ENCODE assay signal across 1 cellular context in genomic region chr1:32892368-32893197, GRCh38.
A peak's percentile ranks its signal among the peaks of the same experiment; 100 is the strongest.
TF ChIP-seq lines count a peak whose summit lies in the region.

No MANE protein-coding gene starts in this region.

TF ChIP-seq in K562, 482 proteins besides CTCF, POLR2A, EP300 and RAD21 (continues in another document):
- TF ChIP-seq CHD1 (IDR thresholded peaks at IDR 0.05; ENCODE audit: low read length) (no peak), THRAP3 (IDR thresholded peaks at IDR 0.05; ENCODE audit: borderline replicate concordance) (no peak), E2F6 (IDR thresholded peaks at IDR 0.05; ENCODE audit: borderline replicate concordance in 1 of 2, extremely low read depth in 1 of 2, insufficient read depth in 1 of 2, insufficient read length in 1 of 2, low read depth in 1 of 2, low read length in 1 of 2, poor library complexity in 1 of 2, severe bottlenecking in 1 of 2) (peak; percentile 60 to 71), L3MBTL2 (IDR thresholded peaks at IDR 0.05) (peak; percentile 74), SMAD4 (CRISPR knock-in tag; conservative IDR thresholded peaks at IDR 0.05) (peak; percentile 62; the same call in 1 of the 2 replicates), ZBTB9 (CRISPR knock-in tag; IDR thresholded peaks at IDR 0.05) (0 out of 2 replicates have a peak, but pooled peaks have one; percentile 34), PBX2 (CRISPR knock-in tag; IDR thresholded peaks at IDR 0.05; ENCODE audit: low read depth) (no peak), PBX2 (tag; conservative IDR thresholded peaks at IDR 0.05; ENCODE audit: low read depth) (no peak), FIP1L1 (IDR thresholded peaks at IDR 0.05; ENCODE audit: low read depth, low read length, poor library complexity, severe bottlenecking) (no peak), HNRNPL (IDR thresholded peaks at IDR 0.05; ENCODE audit: low read depth, low read length) (peak; percentile 85), KDM4B (IDR thresholded peaks at IDR 0.05; ENCODE audit: borderline replicate concordance in 2 of 2, low read depth in 1 of 2) (0 out of 4 replicates have a peak, but pooled peaks of 1 of the 2 experiments have one; percentile 26), CTBP1 (IDR thresholded peaks at IDR 0.05; ENCODE audit: borderline replicate concordance) (peak; percentile 90), REST (CRISPR knock-in tag; IDR thresholded peaks at IDR 0.05; ENCODE audit: low read depth) (peak; percentile 80; the same call in 1 of the 2 replicates), CEBPG (CRISPR knock-in tag; IDR thresholded peaks at IDR 0.05) (no peak), CEBPG (tag; conservative IDR thresholded peaks at IDR 0.05 in 1 of 2, IDR thresholded peaks at IDR 0.05 in 1 of 2) (no peak), ZNF24 (IDR thresholded peaks at IDR 0.05) (0 out of 2 replicates have a peak, but pooled peaks have one; percentile 27), CBFA2T3 (IDR thresholded peaks at IDR 0.05) (0 out of 2 replicates have a peak, but pooled peaks have one; percentile 10), MAX (CRISPR knock-in tag; IDR thresholded peaks at IDR 0.05) (peak; percentile 40; the same call in 1 of the 2 replicates), CCNT2 (IDR thresholded peaks at IDR 0.05; ENCODE audit: borderline replicate concordance, extremely low read depth, insufficient read length, low read depth, low read length) (peak; percentile 51), CREB1 (IDR thresholded peaks at IDR 0.05) (no peak), CREB1 (CRISPR knock-in tag; IDR thresholded peaks at IDR 0.05) (peak; percentile 28), RB1 (IDR thresholded peaks at IDR 0.05; ENCODE audit: low read depth) (peak; percentile 87), NONO (IDR thresholded peaks at IDR 0.05; ENCODE audit: low read depth in 2 of 2, low read length in 1 of 2) (peak in 1 of 2 experiments; percentile 51; a peak in 1 of 4 replicates), YY1 (IDR thresholded peaks at IDR 0.05; ENCODE audit: borderline replicate concordance in 1 of 3, control insufficient read depth in 1 of 3, extremely low read depth in 1 of 3, insufficient read depth in 3 of 3, insufficient read length in 1 of 3, insufficient replicate concordance in 2 of 3, low read depth in 1 of 3, low read length in 2 of 3) (peak in 1 of 3 experiments; percentile 8), BHLHE40 (IDR thresholded peaks at IDR 0.05; ENCODE audit: low read length) (peak; percentile 39), SMC3 (conservative IDR thresholded peaks at IDR 0.05; ENCODE audit: insufficient read depth, low read depth, low read length) (peak; percentile 27; the same call in 1 of the 2 replicates), TARDBP (IDR thresholded peaks at IDR 0.05) (peak; percentile 80; the same call in 1 of the 2 replicates), SP1 (CRISPR knock-in tag; IDR thresholded peaks at IDR 0.05) (peak; percentile 81), ZBED1 (IDR thresholded peaks at IDR 0.05) (no peak), KLF1 (tag; IDR thresholded peaks at IDR 0.05) (peak; percentile 67; the same call in 1 of the 2 replicates), NR2C2 (CRISPR knock-in tag; IDR thresholded peaks at IDR 0.05) (0 out of 2 replicates have a peak, but pooled peaks have one; percentile 32), NR2C2 (tag; IDR thresholded peaks at IDR 0.05) (no peak), NR4A1 (CRISPR knock-in tag; IDR thresholded peaks at IDR 0.05) (no peak), NR4A1 (tag; IDR thresholded peaks at IDR 0.05) (0 out of 2 replicates have a peak, but pooled peaks have one; percentile 60), KLF13 (tag; IDR thresholded peaks at IDR 0.05; ENCODE audit: borderline replicate concordance, low read depth) (peak; percentile 83), FOXP1 (CRISPR knock-in tag; IDR thresholded peaks at IDR 0.05) (0 out of 2 replicates have a peak, but pooled peaks have one; percentile 19), ZBTB7A (IDR thresholded peaks at IDR 0.05; ENCODE audit: borderline replicate concordance, control insufficient read depth, low read depth, low read length) (peak; percentile 99), ZNF133 (CRISPR knock-in tag; IDR thresholded peaks at IDR 0.05) (no peak), RBFOX2 (IDR thresholded peaks at IDR 0.05; ENCODE audit: low read depth, low read length) (peak; percentile 24; the same call in 1 of the 2 replicates), ZNF395 (CRISPR knock-in tag; IDR thresholded peaks at IDR 0.05) (0 out of 2 replicates have a peak, but pooled peaks have one; percentile 55), ZNF280A (IDR thresholded peaks at IDR 0.05; ENCODE audit: low read depth, partially characterized antibody) (no peak), MTA3 (IDR thresholded peaks at IDR 0.05; ENCODE audit: borderline replicate concordance) (peak; percentile 92; the same call in 1 of the 2 replicates), ESRRA (IDR thresholded peaks at IDR 0.05; ENCODE audit: borderline replicate concordance, low read depth) (peak; percentile 54; the same call in 1 of the 2 replicates), TOE1 (IDR thresholded peaks at IDR 0.05; ENCODE audit: borderline replicate concordance) (no peak), TOE1 (CRISPR knock-in tag; IDR thresholded peaks at IDR 0.05; ENCODE audit: borderline replicate concordance, low read depth) (peak; percentile 20; the same call in 1 of the 2 replicates), CCAR2 (IDR thresholded peaks at IDR 0.05; ENCODE audit: low read depth, low read length) (no peak), DMBX1 (CRISPR knock-in tag; IDR thresholded peaks at IDR 0.05; ENCODE audit: borderline replicate concordance) (no peak), CREB3L1 (IDR thresholded peaks at IDR 0.05; ENCODE audit: borderline replicate concordance, low read depth) (peak; percentile 33; the same call in 1 of the 2 replicates), ZNF57 (CRISPR knock-in tag; IDR thresholded peaks at IDR 0.05) (no peak), TFAP4 (CRISPR knock-in tag; IDR thresholded peaks at IDR 0.05; ENCODE audit: borderline replicate concordance) (peak; percentile 88), TCF15 (CRISPR knock-in tag; IDR thresholded peaks at IDR 0.05) (no peak), JUN (IDR thresholded peaks at IDR 0.05; ENCODE audit: borderline replicate concordance, low read depth, low read length) (peak; percentile 11; the same call in 1 of the 2 replicates), JUN (CRISPR knock-in tag; IDR thresholded peaks at IDR 0.05; ENCODE audit: borderline replicate concordance) (no peak), CXXC5 (CRISPR knock-in tag; IDR thresholded peaks at IDR 0.05) (0 out of 2 replicates have a peak, but pooled peaks have one; percentile 39)
